Comparison of ENCODE assay signal across 19 cellular contexts in genomic region chr6:72461144-72461543, GRCh38.
A peak's percentile ranks its signal among the peaks of the same experiment; 100 is the strongest.
DNase-seq lines count a peak whose midpoint lies in the region; ATAC-seq, FAIRE-seq and TF ChIP-seq lines count a peak whose summit lies in the region.
"Had no signal": no experiment of that assay in that cellular context is flagged by ENCODE, and none has a peak within 500 bp of the region (broad histone marks: within the 10 kb centered on the region; RNA-seq: fewer than 3 reads in every experiment).

No MANE protein-coding gene starts in this region.

- H3K4me2 ChIP-seq in GM23248 (ENCODE audit: unreplicated experiment): no peak overlapping the region
- no peak overlapping the region for H3K4me2 ChIP-seq in astrocyte (ENCODE audit: low read length)

- no peaks in the 10 kb centered on the region for H3K27me3 ChIP-seq in AG04450 (ENCODE audit: control insufficient read depth, insufficient read depth, low read length)
- H3K27me3 ChIP-seq in GM23248 (replicated peaks; ENCODE audit: insufficient read depth): no peaks in the 10 kb centered on the region
- H3K27me3 ChIP-seq in astrocyte (ENCODE audit: insufficient read depth, low read length): no peaks in the 10 kb centered on the region
- H3K27me3 ChIP-seq: MG63, tibial nerve had no signal

- H3K4me3 ChIP-seq in AG04450 (ENCODE audit: low read depth, low read length): no peak overlapping the region
- H3K4me3 ChIP-seq in GM23248: no peak overlapping the region
- no peak overlapping the region for H3K4me3 ChIP-seq in astrocyte (ENCODE audit: insufficient read depth, low read depth, low read length)
- no peak overlapping the region for H3K4me3 ChIP-seq in fibroblast of the aortic adventitia (ENCODE audit: low read depth, low read length)
- H3K4me3 ChIP-seq: coronary artery, MG63, tibial nerve had no signal

- H3K4me1 ChIP-seq in GM23248 (ENCODE audit: insufficient read depth) (peaks cover 49% of the 10 kb centered on the region), astrocyte (ENCODE audit: insufficient read depth, low read length) (peaks cover 8% of the 10 kb centered on the region)

- ATAC-seq in HG03520 (IDR thresholded peaks at IDR 0.05; ENCODE audit: unreplicated experiment): no peak
- ATAC-seq: left lobe of liver; stimulated activated naive B cell treated with anti-CD40 and anti-IgM and Interleukin-4, amounts not matched to agents 10 μg/mL and 1 μg/mL and 100 μg/mL, for 72 hours had no signal

- H3K79me2 ChIP-seq in GM23248 (ENCODE audit: insufficient read depth): no peaks in the 10 kb centered on the region
- H3K79me2 ChIP-seq in astrocyte (ENCODE audit: insufficient read depth, low read length): no peaks in the 10 kb centered on the region

- H3K9ac ChIP-seq in GM23248: no peak overlapping the region
- no peak overlapping the region for H3K9ac ChIP-seq in astrocyte (ENCODE audit: low read length)

- H3F3A ChIP-seq in GM23248 (ENCODE audit: insufficient read depth): peaks cover 34% of the 10 kb centered on the region

- no peak overlapping the region for H3K27ac Mint-ChIP-seq in astrocyte (ENCODE audit: unreplicated experiment)
- H3K27ac Mint-ChIP-seq: stimulated activated naive B cell treated with anti-CD40 and anti-IgM and Interleukin-4, amounts not matched to agents 10 μg/mL and 1 μg/mL and 100 μg/mL, for 72 hours had no signal

- H4K20me1 ChIP-seq in GM23248 (ENCODE audit: insufficient read depth): no peaks in the 10 kb centered on the region
- H4K20me1 ChIP-seq in astrocyte (ENCODE audit: insufficient read depth, low read length): no peaks in the 10 kb centered on the region

- POLR2A ChIA-PET in AG04450 (lab: Yijun Ruan, JAX): no interaction called here

- H3K4me1 Mint-ChIP-seq in astrocyte (ENCODE audit: low read depth, unreplicated experiment): peaks cover 9% of the 10 kb centered on the region
- H3K4me1 Mint-ChIP-seq: stimulated activated naive B cell treated with anti-CD40 and anti-IgM and Interleukin-4, amounts not matched to agents 10 μg/mL and 1 μg/mL and 100 μg/mL, for 72 hours had no signal

- no peak for TF ChIP-seq CTCF in AG04450 (IDR thresholded peaks at IDR 0.05; ENCODE audit: low read depth, low read length)
- TF ChIP-seq CTCF in astrocyte (IDR thresholded peaks at IDR 0.05; ENCODE audit: insufficient read depth, low read depth, low read length): no peak
- TF ChIP-seq CTCF in fibroblast of the aortic adventitia (IDR thresholded peaks at IDR 0.05; ENCODE audit: insufficient read depth, low read length): no peak

- H3K9me3 Mint-ChIP-seq in astrocyte (ENCODE audit: unreplicated experiment): no peaks in the 10 kb centered on the region
- H3K9me3 Mint-ChIP-seq: stimulated activated naive B cell treated with anti-CD40 and anti-IgM and Interleukin-4, amounts not matched to agents 10 μg/mL and 1 μg/mL and 100 μg/mL, for 72 hours had no signal

- in situ Hi-C loops in GM23248 (cut with MboI): no loop called here

- CTCF ChIA-PET in AG04450 (lab: Charles Lee): no interaction called here

- H3K36me3 ChIP-seq in GM23248 (ENCODE audit: low read depth) (no peaks in the 10 kb centered on the region), astrocyte (ENCODE audit: insufficient read depth, low read length) (no peaks in the 10 kb centered on the region)
- H3K36me3 ChIP-seq: MG63, neutrophil, tibial nerve had no signal

- H3K36me3 Mint-ChIP-seq in astrocyte (ENCODE audit: low read depth, unreplicated experiment): no peaks in the 10 kb centered on the region
- H3K36me3 Mint-ChIP-seq: stimulated activated naive B cell treated with anti-CD40 and anti-IgM and Interleukin-4, amounts not matched to agents 10 μg/mL and 1 μg/mL and 100 μg/mL, for 72 hours had no signal

- no peak overlapping the region for H3K4me3 Mint-ChIP-seq in astrocyte (ENCODE audit: unreplicated experiment)
- H3K4me3 Mint-ChIP-seq: stimulated activated naive B cell treated with anti-CD40 and anti-IgM and Interleukin-4, amounts not matched to agents 10 μg/mL and 1 μg/mL and 100 μg/mL, for 72 hours had no signal

- no peaks in the 10 kb centered on the region for H3K9me2 ChIP-seq in GM23248 (ENCODE audit: insufficient read depth)

- peak; percentile 36 for DNase-seq in AG04450 (ENCODE audit: low read depth, low spot score)
- peak; percentile 65 for DNase-seq in GM23248
- peak; percentile 48 for DNase-seq in astrocyte (ENCODE audit: low read depth)
- DNase-seq in fibroblast of the aortic adventitia (ENCODE audit: low read depth): peak; percentile 30
- DNase-seq in NCI-H345 treated with DMSO at 0.1 percent for 48 hours (lab: John Stamatoyannopoulos, UW; ENCODE audit: unreplicated experiment): no peak
- no peak for DNase-seq in NCI-H526 treated with DMSO at 0.1 percent for 48 hours (lab: John Stamatoyannopoulos, UW)
- no peak for DNase-seq in NCI-H774 (lab: John Stamatoyannopoulos, UW)
- DNase-seq: ACHN; aorta; MG63; NCI-H446 treated with DMSO at 0.1 percent for 48 hours; retina; stimulated activated naive B cell treated with anti-CD40 and anti-IgM and Interleukin-4, amounts not matched to agents 10 μg/mL and 1 μg/mL and 100 μg/mL, for 72 hours had no signal

- H3K27me3 Mint-ChIP-seq in astrocyte (ENCODE audit: low read depth, unreplicated experiment): no peaks in the 10 kb centered on the region

- no peaks in the 10 kb centered on the region for H3K9me3 ChIP-seq in AG04450 (ENCODE audit: control insufficient read depth, insufficient read depth, low read length)
- no peaks in the 10 kb centered on the region for H3K9me3 ChIP-seq in GM23248 (ENCODE audit: low read depth)
- H3K9me3 ChIP-seq in astrocyte (ENCODE audit: insufficient read depth, low read depth, low read length): no peaks in the 10 kb centered on the region
- H3K9me3 ChIP-seq: MG63, neutrophil, tibial nerve had no signal

- H2AFZ ChIP-seq in GM23248: no peak overlapping the region
- no peak overlapping the region for H2AFZ ChIP-seq in astrocyte (ENCODE audit: low read depth, low read length)

- WGBS in GM23248 (ENCODE audit: low coverage in 1 of 2, low lambda C conversion rate in 2 of 2, missing lambda C conversion rate in 2 of 2), 2 experiments: 6 to 14% methylated on average over 1 of the region's 1 CpG

- H3K27ac ChIP-seq in AG04450 (ENCODE audit: low read depth, low read length): no peak overlapping the region
- no peak overlapping the region for H3K27ac ChIP-seq in GM23248
- H3K27ac ChIP-seq in astrocyte (ENCODE audit: low read depth, low read length): no peak overlapping the region
- H3K27ac ChIP-seq: coronary artery, neutrophil, tibial nerve had no signal

- FAIRE-seq in astrocyte (lab: Jason Lieb, UNC): no peak
- FAIRE-seq: HTR-8/SVneo had no signal

Comparison
In these comparisons a context has a peak if more than half of its experiments do, and no peak if none do; other contexts are left out.
1. DNase-seq: peak in AG04450 (single experiment), GM23248 (single experiment), astrocyte (single experiment) and fibroblast of the aortic adventitia (single experiment); none in NCI-H345 treated with DMSO at 0.1 percent for 48 hours (single experiment), NCI-H526 treated with DMSO at 0.1 percent for 48 hours (single experiment) and NCI-H774 (single experiment).